11 cellular contexts compared by ENCODE assay signal in genomic region chr10:129870926-129871660, GRCh38.
A peak's percentile ranks its signal among the peaks of the same experiment; 100 is the strongest.
DNase-seq lines count a peak whose midpoint lies in the region; ATAC-seq and TF ChIP-seq lines count a peak whose summit lies in the region.
"Had no signal": no experiment of that assay in that cellular context is flagged by ENCODE, and none has a peak within 500 bp of the region (broad histone marks: within the 10 kb centered on the region; RNA-seq: fewer than 3 reads in every experiment).

No MANE protein-coding gene starts in this region.

- TF ChIP-seq CTCF in choroid plexus epithelial cell (conservative IDR thresholded peaks at IDR 0.05; ENCODE audit: low read depth, low read length) (no peak), psoas muscle (IDR thresholded peaks at IDR 0.05) (no peak)

- ATAC-seq in psoas muscle (peak; percentile 69 to 85 (median 80)), GM18907 (IDR thresholded peaks at IDR 0.05; ENCODE audit: unreplicated experiment) (no peak)
- ATAC-seq in activated T-helper 17 cell treated with anti-CD3 and anti-CD28 coated beads, Interleukin-2, amount 50 U/mL, for 72 hours (replicated peaks), result no peak

- no peaks in the 10 kb centered on the region for H3K27me3 ChIP-seq in psoas muscle (ENCODE audit: insufficient read depth in 3 of 3, low read length in 2 of 3)
- no peaks in the 10 kb centered on the region for H3K27me3 ChIP-seq in CD4-positive, alpha-beta memory T cell (ENCODE audit: insufficient read depth, low read length)
- H3K27me3 ChIP-seq: cardiac muscle cell, neutrophil had no signal

- WGBS in psoas muscle, 3 donors, result 24 to 56% (median 32%) methylated on average over 18 of the region's 18 CpGs

- DNase-seq in ELF-1 (ENCODE audit: low read depth, low spot score), result peak; percentile 31
- peak; percentile 90 for DNase-seq in NCI-H2171 (lab: John Stamatoyannopoulos, UW)
- DNase-seq in choroid plexus epithelial cell (ENCODE audit: low read depth), result peak; percentile 5
- peak in 1 of 2 donors; percentile 56 for DNase-seq in psoas muscle
- no peak for DNase-seq in CD4-positive, alpha-beta memory T cell
- no peak for DNase-seq in midbrain (lab: John Stamatoyannopoulos, UW)
- DNase-seq: Karpas-422 had no signal

- H3K4me3 ChIP-seq in choroid plexus epithelial cell (ENCODE audit: low read depth, low read length) (no peak overlapping the region), psoas muscle (no peak overlapping the region)
- no peak overlapping the region for H3K4me3 ChIP-seq in CD4-positive, alpha-beta memory T cell (ENCODE audit: low read length in 2 of 2)
- H3K4me3 ChIP-seq: cardiac muscle cell had no signal

- H3K27ac Mint-ChIP-seq in CD4-positive, alpha-beta memory T cell, result no peak overlapping the region
- H3K27ac Mint-ChIP-seq in activated T-helper 17 cell treated with anti-CD3 and anti-CD28 coated beads, Interleukin-2, amount 50 U/mL, for 72 hours, result no peak overlapping the region

- intact Hi-C loops in psoas muscle (cut with DNase I), result no loop called here
- intact Hi-C loops in CD4-positive, alpha-beta memory T cell (cut with micrococcal nuclease), result no loop called here

- peaks cover 4% of the 10 kb centered on the region for H3K4me1 ChIP-seq in psoas muscle
- H3K4me1 ChIP-seq in CD4-positive, alpha-beta memory T cell (ENCODE audit: insufficient read depth, low read length), result no peaks in the 10 kb centered on the region

- CTCF ChIA-PET in CD4-positive, alpha-beta memory T cell (lab: Charles Lee; ENCODE audit: partially characterized antibody), result no interaction called here

- peaks cover 0 to 9% (median 0%) of the 10 kb centered on the region in 4 donors for H3K4me1 Mint-ChIP-seq in CD4-positive, alpha-beta memory T cell
- H3K4me1 Mint-ChIP-seq in activated T-helper 17 cell treated with anti-CD3 and anti-CD28 coated beads, Interleukin-2, amount 50 U/mL, for 72 hours, result no peaks in the 10 kb centered on the region

- no peaks in the 10 kb centered on the region for H3K9me3 ChIP-seq in psoas muscle
- H3K9me3 ChIP-seq in CD4-positive, alpha-beta memory T cell (ENCODE audit: control insufficient read depth in 1 of 2, low read length in 2 of 2), result no peaks in the 10 kb centered on the region
- H3K9me3 ChIP-seq: neutrophil had no signal

- H3K4me3 Mint-ChIP-seq in CD4-positive, alpha-beta memory T cell, result no peak overlapping the region
- H3K4me3 Mint-ChIP-seq in activated T-helper 17 cell treated with anti-CD3 and anti-CD28 coated beads, Interleukin-2, amount 50 U/mL, for 72 hours, result no peak overlapping the region

- H3K27me3 Mint-ChIP-seq in CD4-positive, alpha-beta memory T cell, result no peaks in the 10 kb centered on the region
- peaks cover 6% of the 10 kb centered on the region for H3K27me3 Mint-ChIP-seq in activated T-helper 17 cell treated with anti-CD3 and anti-CD28 coated beads, Interleukin-2, amount 50 U/mL, for 72 hours

- no peaks in the 10 kb centered on the region for H3K36me3 Mint-ChIP-seq in CD4-positive, alpha-beta memory T cell
- no peaks in the 10 kb centered on the region for H3K36me3 Mint-ChIP-seq in activated T-helper 17 cell treated with anti-CD3 and anti-CD28 coated beads, Interleukin-2, amount 50 U/mL, for 72 hours (ENCODE audit: low read depth)

- H3K36me3 ChIP-seq in psoas muscle (ENCODE audit: insufficient read depth in 1 of 2, low read depth in 1 of 2), result peaks cover 0 to 38% of the 10 kb centered on the region in 2 donors
- H3K36me3 ChIP-seq in CD4-positive, alpha-beta memory T cell (ENCODE audit: insufficient read depth, low read length), result no peaks in the 10 kb centered on the region
- H3K36me3 ChIP-seq: cardiac muscle cell, neutrophil had no signal

- H3K9me3 Mint-ChIP-seq in CD4-positive, alpha-beta memory T cell, result no peaks in the 10 kb centered on the region
- no peaks in the 10 kb centered on the region for H3K9me3 Mint-ChIP-seq in activated T-helper 17 cell treated with anti-CD3 and anti-CD28 coated beads, Interleukin-2, amount 50 U/mL, for 72 hours

- H3K27ac ChIP-seq in psoas muscle, result peak overlapping the region; percentile 3
- no peak overlapping the region for H3K27ac ChIP-seq in CD4-positive, alpha-beta memory T cell (ENCODE audit: low read depth, low read length)
- H3K27ac ChIP-seq: cardiac muscle cell, neutrophil had no signal

- POLR2A ChIA-PET in CD4-positive, alpha-beta memory T cell (lab: Charles Lee; ENCODE audit: partially characterized antibody), result no interaction called here

Comparison
In these comparisons a context has a peak if more than half of its experiments do, and no peak if none do; other contexts are left out.
1. DNase-seq: peak in ELF-1 (single experiment), NCI-H2171 (single experiment) and choroid plexus epithelial cell (single experiment); none in CD4-positive, alpha-beta memory T cell (0 of 5) and midbrain (single experiment).
2. ATAC-seq: peak in psoas muscle (4 of 4); none in GM18907 (single experiment) and activated T-helper 17 cell treated with anti-CD3 and anti-CD28 coated beads, Interleukin-2, amount 50 U/mL, for 72 hours (single experiment).